ENCODE assay signal across 29 cellular contexts in the genomic region with DNA sequence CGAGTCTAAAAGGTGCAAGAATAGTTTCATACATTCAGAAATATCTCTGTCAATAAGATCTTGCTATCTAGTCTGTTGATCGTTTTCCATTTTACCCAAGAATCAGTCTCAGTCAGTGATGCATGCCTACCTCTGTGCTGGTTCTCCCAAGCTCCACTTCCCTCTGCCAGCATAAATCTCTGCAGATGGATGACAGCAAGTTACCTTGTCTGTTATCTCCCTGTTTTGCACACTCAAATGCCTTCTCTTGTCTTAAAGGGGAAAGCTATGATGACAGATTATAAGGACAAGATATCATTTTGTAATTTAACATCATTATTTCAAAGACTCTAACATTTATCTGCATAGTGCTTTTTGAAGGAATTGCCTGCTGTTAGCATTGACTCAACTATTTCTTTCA.
"Had no signal": no experiment of that assay in that cellular context is flagged by ENCODE, and none has a peak within 500 bp of the region (broad histone marks: within the 10 kb centered on the region; RNA-seq: fewer than 3 reads in every experiment).

No MANE protein-coding gene starts in this region.

- H3K9me3 ChIP-seq: mucosa of descending colon, neutrophil, right lobe of liver, uterus had no signal

- H3K4me3 ChIP-seq: left ventricle myocardium inferior, lung, mucosa of descending colon, neural progenitor cell, right atrium auricular region, right lobe of liver, smooth muscle cell, tibial nerve, uterus had no signal

- ATAC-seq: left colon; mucosa of descending colon; naive thymus-derived CD8-positive, alpha-beta T cell; right lobe of liver; stimulated activated memory B cell treated with anti-CD40 and anti-IgM and Interleukin-4, amounts not matched to agents 10 μg/mL and 1 μg/mL and 100 μg/mL, for 72 hours; stimulated activated naive CD8-positive, alpha-beta T cell treated with anti-CD3 and anti-CD28 coated beads, Interleukin-15, amount 100 ng/mL, for 72 hours had no signal

- H3K4me1 Mint-ChIP-seq: immature natural killer cell; memory B cell; naive thymus-derived CD8-positive, alpha-beta T cell; neural progenitor cell; stimulated activated memory B cell treated with anti-CD40 and anti-IgM and Interleukin-4, amounts not matched to agents 10 μg/mL and 1 μg/mL and 100 μg/mL, for 72 hours; stimulated activated naive CD8-positive, alpha-beta T cell treated with anti-CD3 and anti-CD28 coated beads, Interleukin-15, amount 100 ng/mL, for 72 hours had no signal

- H3K79me2 ChIP-seq: parathyroid adenoma had no signal

- DNase-seq: hypothalamus; immature natural killer cell; kidney; left colon; left ventricle myocardium inferior; midbrain; mucosa of descending colon; naive thymus-derived CD8-positive, alpha-beta T cell; occipital lobe; right lobe of liver; stimulated activated CD4-positive, alpha-beta T cell treated with anti-CD3 and anti-CD28 coated beads, Interleukin-1b, Interleukin-23, amount 100 ng/mL, for 48 hours; stimulated activated CD4-positive, alpha-beta T cell treated with anti-CD3 and anti-CD28 coated beads, Interleukin-2, amount 100 ng/mL, for 48 hours; stimulated activated CD4-positive, alpha-beta T cell treated with anti-CD3 and anti-CD28 coated beads, Interleukin-4, amount 100 ng/mL, for 4 hours; stimulated activated CD8-positive, alpha-beta memory T cell treated with anti-CD3 and anti-CD28 coated beads, Interleukin-4, amount 100 ng/mL, for 48 hours; stimulated activated naive CD4-positive, alpha-beta T cell treated with Interleukin-2 at 50 U/mL for 16 hours; stimulated activated naive CD8-positive, alpha-beta T cell treated with anti-CD3 and anti-CD28 coated beads, Interleukin-15, amount 100 ng/mL, for 72 hours; substantia nigra; uterus had no signal

- H3K36me3 Mint-ChIP-seq: immature natural killer cell; memory B cell; naive thymus-derived CD8-positive, alpha-beta T cell; neural progenitor cell; stimulated activated memory B cell treated with anti-CD40 and anti-IgM and Interleukin-4, amounts not matched to agents 10 μg/mL and 1 μg/mL and 100 μg/mL, for 72 hours; type B pancreatic cell had no signal

- H3K9ac ChIP-seq: neural progenitor cell, parathyroid adenoma had no signal

- H3K4me1 ChIP-seq: left ventricle myocardium inferior, neural progenitor cell, parathyroid adenoma, right atrium auricular region, right lobe of liver, tibial nerve, uterus had no signal

- H2AFZ ChIP-seq: neural progenitor cell, parathyroid adenoma had no signal

- H3K9me3 Mint-ChIP-seq: stimulated activated memory B cell treated with anti-CD40 and anti-IgM and Interleukin-4, amounts not matched to agents 10 μg/mL and 1 μg/mL and 100 μg/mL, for 72 hours; type B pancreatic cell had no signal

- H3K36me3 ChIP-seq: left ventricle myocardium inferior, neural progenitor cell, neutrophil, right atrium auricular region, right lobe of liver, tibial nerve, uterus had no signal

- H3K27ac ChIP-seq: left ventricle myocardium inferior, neural progenitor cell, neutrophil, parathyroid adenoma, right atrium auricular region, right lobe of liver, tibial nerve, uterus had no signal

- H3K27ac Mint-ChIP-seq: immature natural killer cell; memory B cell; naive thymus-derived CD8-positive, alpha-beta T cell; nephron; neural progenitor cell; stimulated activated memory B cell treated with anti-CD40 and anti-IgM and Interleukin-4, amounts not matched to agents 10 μg/mL and 1 μg/mL and 100 μg/mL, for 72 hours; stimulated activated naive CD8-positive, alpha-beta T cell treated with anti-CD3 and anti-CD28 coated beads, Interleukin-15, amount 100 ng/mL, for 72 hours; type B pancreatic cell had no signal

- H3K27me3 ChIP-seq: neural progenitor cell, neutrophil, right atrium auricular region, right lobe of liver, tibial nerve, uterus had no signal

- H3K4me3 Mint-ChIP-seq: immature natural killer cell; memory B cell; naive thymus-derived CD8-positive, alpha-beta T cell; nephron; neural progenitor cell; stimulated activated memory B cell treated with anti-CD40 and anti-IgM and Interleukin-4, amounts not matched to agents 10 μg/mL and 1 μg/mL and 100 μg/mL, for 72 hours; stimulated activated naive CD8-positive, alpha-beta T cell treated with anti-CD3 and anti-CD28 coated beads, Interleukin-15, amount 100 ng/mL, for 72 hours; type B pancreatic cell had no signal

- H3K27me3 Mint-ChIP-seq: memory B cell; naive thymus-derived CD8-positive, alpha-beta T cell; stimulated activated memory B cell treated with anti-CD40 and anti-IgM and Interleukin-4, amounts not matched to agents 10 μg/mL and 1 μg/mL and 100 μg/mL, for 72 hours; stimulated activated naive CD8-positive, alpha-beta T cell treated with anti-CD3 and anti-CD28 coated beads, Interleukin-15, amount 100 ng/mL, for 72 hours; type B pancreatic cell had no signal

- H3K4me2 ChIP-seq: neural progenitor cell, smooth muscle cell had no signal
